ENCODE assay signal across 9 cellular contexts in the genomic region with DNA sequence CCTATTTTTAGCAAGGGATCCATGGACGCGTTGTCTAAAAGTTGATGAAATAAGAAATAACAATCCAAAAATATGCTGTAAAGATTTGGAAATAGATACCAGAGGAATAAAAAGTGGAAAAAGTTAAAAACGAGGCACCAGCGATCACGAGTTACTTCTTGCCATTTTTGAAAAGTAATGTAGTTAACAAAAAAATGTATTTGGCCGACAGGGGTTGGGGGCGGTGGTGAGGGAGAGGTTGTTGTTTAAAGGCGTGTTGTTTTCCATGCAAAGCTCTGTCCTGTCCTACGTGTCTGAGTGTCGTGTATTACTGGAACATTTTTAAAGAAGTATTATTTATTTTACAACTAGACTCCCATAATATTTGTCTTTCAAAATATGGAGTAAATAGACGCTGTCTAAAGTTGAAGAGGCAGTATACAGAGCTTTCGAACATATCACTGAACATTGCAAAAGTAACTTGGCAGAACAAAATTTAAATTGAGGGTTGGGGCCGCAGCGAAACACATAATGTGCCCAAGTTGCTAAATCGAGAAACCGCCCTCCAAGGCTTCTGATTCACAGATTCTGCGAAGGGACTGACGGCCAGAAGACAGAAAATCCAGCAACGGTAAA. TPM values are rescaled to one million over a fixed set of nuclear protein-coding genes. Genes with fewer than 3 reads are reported as not detected.
DNase-seq lines count a peak whose midpoint lies in the region; ATAC-seq and TF ChIP-seq lines count a peak whose summit lies in the region.
"Had no signal": no experiment of that assay in that cellular context is flagged by ENCODE, and none has a peak within 500 bp of the region (broad histone marks: within the 10 kb centered on the region; RNA-seq: fewer than 3 reads in every experiment).

No MANE protein-coding gene starts in this region.

- peaks cover 41% of the 10 kb centered on the region for H3K27me3 Mint-ChIP-seq in dendritic cell treated with granulocyte-macrophage colony-stimulating factor and Interleukin-4, amounts not matched to agents 40 ng/mL and 50 ng/mL, for 4 days

- H3K9me3 ChIP-seq in cardiac muscle cell (ENCODE audit: low read depth), result no peaks in the 10 kb centered on the region

- H3K36me3 ChIP-seq in cardiac muscle cell, result no peaks in the 10 kb centered on the region
- no peaks in the 10 kb centered on the region for H3K36me3 ChIP-seq in urinary bladder (ENCODE audit: insufficient read depth)

- no peak overlapping the region for H3K27ac Mint-ChIP-seq in dendritic cell treated with granulocyte-macrophage colony-stimulating factor and Interleukin-4, amounts not matched to agents 40 ng/mL and 50 ng/mL, for 4 days
- H3K27ac Mint-ChIP-seq: CD4-positive, CD25-positive, alpha-beta regulatory T cell had no signal

- H3K4me3 ChIP-seq in cardiac muscle cell (peak overlapping the region; percentile 63), urinary bladder (ENCODE audit: low read depth, low read length) (peak overlapping the region; percentile 68)

- TF ChIP-seq CTCF in cardiac muscle cell (IDR thresholded peaks at IDR 0.05; ENCODE audit: low read depth, low read length), result no peak

- H3K4me1 ChIP-seq in cardiac muscle cell (ENCODE audit: low read depth), result peaks cover 15% of the 10 kb centered on the region
- H3K4me1 ChIP-seq in urinary bladder (ENCODE audit: insufficient read depth), result no peaks in the 10 kb centered on the region

- H3K9me3 Mint-ChIP-seq in dendritic cell treated with granulocyte-macrophage colony-stimulating factor and Interleukin-4, amounts not matched to agents 40 ng/mL and 50 ng/mL, for 4 days, result no peaks in the 10 kb centered on the region

- H3K27ac ChIP-seq in cardiac muscle cell, result no peak overlapping the region
- no peak overlapping the region for H3K27ac ChIP-seq in urinary bladder (ENCODE audit: low read depth)

- H3K4me3 Mint-ChIP-seq in dendritic cell treated with granulocyte-macrophage colony-stimulating factor and Interleukin-4, amounts not matched to agents 40 ng/mL and 50 ng/mL, for 4 days, result peak overlapping the region; percentile 11

- 16% methylated on average over 19 of the region's 19 CpGs for WGBS in urinary bladder

- peak in 1 of 2 donors; percentile 33 for DNase-seq in cardiac muscle cell (ENCODE audit: low read depth in 1 of 2, low spot score in 1 of 2)
- no peak for DNase-seq in left ventricle myocardium superior
- peak; percentile 50 for DNase-seq in middle frontal gyrus (ENCODE audit: extremely low spot score, low spot score)
- no peak for DNase-seq in NCI-H2081 (lab: John Stamatoyannopoulos, UW)
- no peak for DNase-seq in stimulated activated CD4-positive, alpha-beta T cell treated with anti-CD3 and anti-CD28 coated beads, Interleukin-2, amount 100 ng/mL, for 48 hours
- DNase-seq in OCI-M1 (lab: John Stamatoyannopoulos, UW), result no peak
- DNase-seq: CD4-positive, CD25-positive, alpha-beta regulatory T cell had no signal

- H3K27me3 ChIP-seq in cardiac muscle cell, result no peaks in the 10 kb centered on the region

- intact Hi-C loops in left ventricle myocardium superior (cut with micrococcal nuclease), result no loop called here
- intact Hi-C loops in dendritic cell treated with granulocyte-macrophage colony-stimulating factor and Interleukin-4, amounts not matched to agents 40 ng/mL and 50 ng/mL, for 4 days (cut with micrococcal nuclease), result no loop called here

- no peaks in the 10 kb centered on the region for H3K36me3 Mint-ChIP-seq in dendritic cell treated with granulocyte-macrophage colony-stimulating factor and Interleukin-4, amounts not matched to agents 40 ng/mL and 50 ng/mL, for 4 days (ENCODE audit: low read depth)
- H3K36me3 Mint-ChIP-seq: CD4-positive, CD25-positive, alpha-beta regulatory T cell had no signal

- peaks cover 9% of the 10 kb centered on the region for H3K4me1 Mint-ChIP-seq in dendritic cell treated with granulocyte-macrophage colony-stimulating factor and Interleukin-4, amounts not matched to agents 40 ng/mL and 50 ng/mL, for 4 days (ENCODE audit: low read depth)

- no peak for ATAC-seq in left ventricle myocardium superior

RNA-seq across cellular contexts. Expression of gene FBXO17, which starts 0.8 kb away (rescaled TPM):
- total RNA-seq in cardiac muscle cell (30.9 and 65.3 TPM in 2 replicates), left ventricle myocardium superior (1.7 TPM), urinary bladder (19.6 TPM)
- polyA plus RNA-seq in cardiac muscle cell (39.3 and 65.3 TPM in 2 replicates), urinary bladder (34.7 TPM)
- total RNA-seq: CD4-positive, CD25-positive, alpha-beta regulatory T cell had no signal

RNA-seq across cellular contexts. Expression of gene MRPS12, which starts 44.0 kb away (rescaled TPM):
- total RNA-seq in cardiac muscle cell, result 48.0 and 52.0 TPM in 2 replicates
- 72.2 and 84.7 TPM in 2 replicates for polyA plus RNA-seq in cardiac muscle cell
- 71.9 TPM for total RNA-seq in left ventricle myocardium superior
- 14.7 TPM for total RNA-seq in urinary bladder
- polyA plus RNA-seq in urinary bladder, result 42.5 TPM

RNA-seq across cellular contexts. Expression of gene SARS2, which starts 44.1 kb away (rescaled TPM):
- total RNA-seq in cardiac muscle cell (37.2 and 43.0 TPM in 2 replicates), left ventricle myocardium superior (13.2 TPM), urinary bladder (7.1 TPM)
- polyA plus RNA-seq in cardiac muscle cell (52.3 and 78.9 TPM in 2 replicates), urinary bladder (19.3 TPM)

RNA-seq across cellular contexts. Expression of gene FBXO27, which starts 57.6 kb away (rescaled TPM):
- total RNA-seq in cardiac muscle cell, result 17.8 and 21.0 TPM in 2 replicates
- 9.1 and 13.4 TPM in 2 replicates for polyA plus RNA-seq in cardiac muscle cell
- total RNA-seq in left ventricle myocardium superior, result 9.7 TPM
- total RNA-seq in urinary bladder, result 2.9 TPM
- polyA plus RNA-seq in urinary bladder, result 8.8 TPM
